2 cellular contexts compared by ENCODE assay signal in the genomic region with DNA sequence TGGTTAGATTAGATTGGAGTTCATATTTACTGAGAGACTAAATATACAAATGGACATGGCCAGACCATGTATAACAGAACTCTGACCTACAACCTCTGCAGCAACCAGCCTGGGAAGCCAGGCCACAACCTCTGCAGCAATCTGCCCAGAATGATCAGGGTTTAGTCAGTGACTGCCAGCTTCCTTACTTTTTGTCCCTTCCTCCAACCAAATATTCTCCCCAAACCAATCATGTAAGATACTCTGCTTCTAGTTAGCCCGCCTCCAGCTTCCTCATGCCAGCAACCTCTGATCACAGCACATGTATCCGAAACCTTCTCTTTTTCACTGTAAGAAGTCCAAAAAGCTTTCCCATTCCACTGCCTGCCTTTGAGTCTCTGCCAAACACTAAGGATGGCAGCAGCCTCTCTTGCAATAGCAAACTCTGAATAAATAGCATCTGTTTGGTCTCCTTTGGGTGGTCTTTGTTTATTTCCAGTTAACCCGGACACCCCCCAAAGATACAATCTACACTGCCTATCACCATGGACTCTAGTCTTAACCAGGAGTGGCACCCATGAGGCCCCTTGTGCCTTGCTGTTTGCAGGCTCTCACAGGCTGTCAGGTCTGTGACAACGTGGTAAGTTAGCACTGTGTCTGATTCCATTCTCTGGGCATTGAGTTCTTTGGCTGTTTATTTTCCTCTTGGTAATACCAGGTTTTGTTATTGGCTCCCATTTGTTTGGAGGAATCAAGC.
TF ChIP-seq lines count a peak whose summit lies in the region.

No MANE protein-coding gene starts in this region.

TF ChIP-seq in liver, 16 proteins besides CTCF, POLR2A, EP300 and RAD21 (continued from another document):
- TF ChIP-seq, protein P1, sequence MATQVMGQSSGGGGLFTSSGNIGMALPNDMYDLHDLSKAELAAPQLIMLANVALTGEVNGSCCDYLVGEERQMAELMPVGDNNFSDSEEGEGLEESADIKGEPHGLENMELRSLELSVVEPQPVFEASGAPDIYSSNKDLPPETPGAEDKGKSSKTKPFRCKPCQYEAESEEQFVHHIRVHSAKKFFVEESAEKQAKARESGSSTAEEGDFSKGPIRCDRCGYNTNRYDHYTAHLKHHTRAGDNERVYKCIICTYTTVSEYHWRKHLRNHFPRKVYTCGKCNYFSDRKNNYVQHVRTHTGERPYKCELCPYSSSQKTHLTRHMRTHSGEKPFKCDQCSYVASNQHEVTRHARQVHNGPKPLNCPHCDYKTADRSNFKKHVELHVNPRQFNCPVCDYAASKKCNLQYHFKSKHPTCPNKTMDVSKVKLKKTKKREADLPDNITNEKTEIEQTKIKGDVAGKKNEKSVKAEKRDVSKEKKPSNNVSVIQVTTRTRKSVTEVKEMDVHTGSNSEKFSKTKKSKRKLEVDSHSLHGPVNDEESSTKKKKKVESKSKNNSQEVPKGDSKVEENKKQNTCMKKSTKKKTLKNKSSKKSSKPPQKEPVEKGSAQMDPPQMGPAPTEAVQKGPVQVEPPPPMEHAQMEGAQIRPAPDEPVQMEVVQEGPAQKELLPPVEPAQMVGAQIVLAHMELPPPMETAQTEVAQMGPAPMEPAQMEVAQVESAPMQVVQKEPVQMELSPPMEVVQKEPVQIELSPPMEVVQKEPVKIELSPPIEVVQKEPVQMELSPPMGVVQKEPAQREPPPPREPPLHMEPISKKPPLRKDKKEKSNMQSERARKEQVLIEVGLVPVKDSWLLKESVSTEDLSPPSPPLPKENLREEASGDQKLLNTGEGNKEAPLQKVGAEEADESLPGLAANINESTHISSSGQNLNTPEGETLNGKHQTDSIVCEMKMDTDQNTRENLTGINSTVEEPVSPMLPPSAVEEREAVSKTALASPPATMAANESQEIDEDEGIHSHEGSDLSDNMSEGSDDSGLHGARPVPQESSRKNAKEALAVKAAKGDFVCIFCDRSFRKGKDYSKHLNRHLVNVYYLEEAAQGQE (IDR thresholded peaks at IDR 0.05) = peak; percentile 88
- TF ChIP-seq FOXA2 (IDR thresholded peaks at IDR 0.05) (peak; percentile 77), TAF1 (conservative IDR thresholded peaks at IDR 0.05) (no peak), HNF4G (IDR thresholded peaks at IDR 0.05) (no peak), EGR1 (IDR thresholded peaks at IDR 0.05; ENCODE audit: low read depth in 2 of 2) (no peak), HNF4A (conservative IDR thresholded peaks at IDR 0.05) (peak; percentile 66 to 92), GABPA (IDR thresholded peaks at IDR 0.05 in 1 of 2, conservative IDR thresholded peaks at IDR 0.05 in 1 of 2) (peak in 1 of 2 donors; percentile 18)
- TF ChIP-seq, protein P2, sequence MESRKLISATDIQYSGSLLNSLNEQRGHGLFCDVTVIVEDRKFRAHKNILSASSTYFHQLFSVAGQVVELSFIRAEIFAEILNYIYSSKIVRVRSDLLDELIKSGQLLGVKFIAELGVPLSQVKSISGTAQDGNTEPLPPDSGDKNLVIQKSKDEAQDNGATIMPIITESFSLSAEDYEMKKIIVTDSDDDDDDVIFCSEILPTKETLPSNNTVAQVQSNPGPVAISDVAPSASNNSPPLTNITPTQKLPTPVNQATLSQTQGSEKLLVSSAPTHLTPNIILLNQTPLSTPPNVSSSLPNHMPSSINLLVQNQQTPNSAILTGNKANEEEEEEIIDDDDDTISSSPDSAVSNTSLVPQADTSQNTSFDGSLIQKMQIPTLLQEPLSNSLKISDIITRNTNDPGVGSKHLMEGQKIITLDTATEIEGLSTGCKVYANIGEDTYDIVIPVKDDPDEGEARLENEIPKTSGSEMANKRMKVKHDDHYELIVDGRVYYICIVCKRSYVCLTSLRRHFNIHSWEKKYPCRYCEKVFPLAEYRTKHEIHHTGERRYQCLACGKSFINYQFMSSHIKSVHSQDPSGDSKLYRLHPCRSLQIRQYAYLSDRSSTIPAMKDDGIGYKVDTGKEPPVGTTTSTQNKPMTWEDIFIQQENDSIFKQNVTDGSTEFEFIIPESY (IDR thresholded peaks at IDR 0.05) = peak; percentile 64
- TF ChIP-seq, protein P3, sequence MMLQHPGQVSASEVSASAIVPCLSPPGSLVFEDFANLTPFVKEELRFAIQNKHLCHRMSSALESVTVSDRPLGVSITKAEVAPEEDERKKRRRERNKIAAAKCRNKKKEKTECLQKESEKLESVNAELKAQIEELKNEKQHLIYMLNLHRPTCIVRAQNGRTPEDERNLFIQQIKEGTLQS (IDR thresholded peaks at IDR 0.05) = no peak

TF ChIP-seq in HepG2, 621 proteins besides CTCF, POLR2A, EP300 and RAD21 (continued from another document):
- TF ChIP-seq, protein P4, sequence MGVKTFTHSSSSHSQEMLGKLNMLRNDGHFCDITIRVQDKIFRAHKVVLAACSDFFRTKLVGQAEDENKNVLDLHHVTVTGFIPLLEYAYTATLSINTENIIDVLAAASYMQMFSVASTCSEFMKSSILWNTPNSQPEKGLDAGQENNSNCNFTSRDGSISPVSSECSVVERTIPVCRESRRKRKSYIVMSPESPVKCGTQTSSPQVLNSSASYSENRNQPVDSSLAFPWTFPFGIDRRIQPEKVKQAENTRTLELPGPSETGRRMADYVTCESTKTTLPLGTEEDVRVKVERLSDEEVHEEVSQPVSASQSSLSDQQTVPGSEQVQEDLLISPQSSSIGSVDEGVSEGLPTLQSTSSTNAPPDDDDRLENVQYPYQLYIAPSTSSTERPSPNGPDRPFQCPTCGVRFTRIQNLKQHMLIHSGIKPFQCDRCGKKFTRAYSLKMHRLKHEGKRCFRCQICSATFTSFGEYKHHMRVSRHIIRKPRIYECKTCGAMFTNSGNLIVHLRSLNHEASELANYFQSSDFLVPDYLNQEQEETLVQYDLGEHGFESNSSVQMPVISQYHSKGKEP (CRISPR knock-in tag; IDR thresholded peaks at IDR 0.05) = no peak
- TF ChIP-seq ZNF709 (CRISPR knock-in tag; IDR thresholded peaks at IDR 0.05) (no peak), RXRA (CRISPR knock-in tag; IDR thresholded peaks at IDR 0.05) (no peak), HNRNPL (IDR thresholded peaks at IDR 0.05; ENCODE audit: low read depth, low read length) (no peak)
- TF ChIP-seq, protein P5, sequence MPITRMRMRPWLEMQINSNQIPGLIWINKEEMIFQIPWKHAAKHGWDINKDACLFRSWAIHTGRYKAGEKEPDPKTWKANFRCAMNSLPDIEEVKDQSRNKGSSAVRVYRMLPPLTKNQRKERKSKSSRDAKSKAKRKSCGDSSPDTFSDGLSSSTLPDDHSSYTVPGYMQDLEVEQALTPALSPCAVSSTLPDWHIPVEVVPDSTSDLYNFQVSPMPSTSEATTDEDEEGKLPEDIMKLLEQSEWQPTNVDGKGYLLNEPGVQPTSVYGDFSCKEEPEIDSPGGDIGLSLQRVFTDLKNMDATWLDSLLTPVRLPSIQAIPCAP (CRISPR knock-in tag; IDR thresholded peaks at IDR 0.05; ENCODE audit: low read depth) = no peak
